Comparison of ENCODE assay signal across 8 cellular contexts in genomic region chr13:26220575-26220974, GRCh38. TPM values are rescaled to one million over a fixed set of nuclear protein-coding genes. Genes with fewer than 3 reads are reported as not detected.
DNase-seq lines count a peak whose midpoint lies in the region; ATAC-seq and TF ChIP-seq lines count a peak whose summit lies in the region.

No MANE protein-coding gene starts in this region.

- H3K9me3 ChIP-seq in WERI-Rb-1 (ENCODE audit: severe bottlenecking), result no peaks in the 10 kb centered on the region

- peaks cover 17% of the 10 kb centered on the region for H3K4me1 ChIP-seq in foreskin keratinocyte

- peaks cover 2% of the 10 kb centered on the region for H3K27me3 Mint-ChIP-seq in activated CD4-positive, alpha-beta T cell treated with anti-CD3 and anti-CD28 coated beads, Interleukin-2, amount 10 ng/mL, durations not matched to agents 24 days and 14 days

- H3K27ac Mint-ChIP-seq in activated CD4-positive, alpha-beta T cell treated with anti-CD3 and anti-CD28 coated beads, Interleukin-2, amount 10 ng/mL, durations not matched to agents 24 days and 14 days, result no peak overlapping the region
- peak overlapping the region; percentile 96 for H3K27ac Mint-ChIP-seq in stimulated activated effector memory CD8-positive, alpha-beta T cell treated with anti-CD3 and anti-CD28 coated beads, Interleukin-12 subunit alpha, Interleukin-12 subunit beta, amount 100 ng/mL, for 72 hours

- H3K36me3 ChIP-seq in WERI-Rb-1, result peaks cover 58% of the 10 kb centered on the region

- ATAC-seq in foreskin keratinocyte, result peak; percentile 40
- no peak for ATAC-seq in stimulated activated effector memory CD8-positive, alpha-beta T cell treated with anti-CD3 and anti-CD28 coated beads, Interleukin-12 subunit alpha, Interleukin-12 subunit beta, amount 100 ng/mL, for 72 hours

- H3K27me3 ChIP-seq in WERI-Rb-1 (ENCODE audit: insufficient read depth, low read depth, severe bottlenecking), result no peaks in the 10 kb centered on the region
- no peaks in the 10 kb centered on the region for H3K27me3 ChIP-seq in foreskin keratinocyte

- peaks cover 27% of the 10 kb centered on the region for H3K36me3 Mint-ChIP-seq in activated CD4-positive, alpha-beta T cell treated with anti-CD3 and anti-CD28 coated beads, Interleukin-2, amount 10 ng/mL, durations not matched to agents 24 days and 14 days (ENCODE audit: low read depth)
- H3K36me3 Mint-ChIP-seq in stimulated activated effector memory CD8-positive, alpha-beta T cell treated with anti-CD3 and anti-CD28 coated beads, Interleukin-12 subunit alpha, Interleukin-12 subunit beta, amount 100 ng/mL, for 72 hours, result peaks cover 66% of the 10 kb centered on the region

- H3K27ac ChIP-seq in WERI-Rb-1 (no peak overlapping the region; the same call in 1 of the 2 replicates), foreskin keratinocyte (no peak overlapping the region)

- intact Hi-C loops in activated CD4-positive, alpha-beta T cell treated with anti-CD3 and anti-CD28 coated beads, Interleukin-2, amount 10 ng/mL, durations not matched to agents 24 days and 14 days (cut with micrococcal nuclease), result loop anchor here (5.0 kb wide), 1 partner anchor 918 kb away; the partner anchor contains the start of gene NUP58

- peak overlapping the region; percentile 89 for H3K4me3 ChIP-seq in WERI-Rb-1 (ENCODE audit: low read depth, low read length)

- peak overlapping the region; percentile 97 for H3K4me3 Mint-ChIP-seq in activated CD4-positive, alpha-beta T cell treated with anti-CD3 and anti-CD28 coated beads, Interleukin-2, amount 10 ng/mL, durations not matched to agents 24 days and 14 days
- H3K4me3 Mint-ChIP-seq in stimulated activated effector memory CD8-positive, alpha-beta T cell treated with anti-CD3 and anti-CD28 coated beads, Interleukin-12 subunit alpha, Interleukin-12 subunit beta, amount 100 ng/mL, for 72 hours, result peak overlapping the region; percentile 91

- DNase-seq in activated CD4-positive, alpha-beta T cell treated with anti-CD3 and anti-CD28 coated beads, Interleukin-2, amount 10 ng/mL, durations not matched to agents 24 days and 14 days, result no peak
- DNase-seq in activated CD4-positive, alpha-beta T cell treated with anti-CD3 and anti-CD28 coated beads, Interleukin-2, amount 50 U/mL, for 1 hour, result no peak
- DNase-seq in WERI-Rb-1 (no peak), foreskin keratinocyte (peak; percentile 38 to 67), occipital lobe (lab: John Stamatoyannopoulos, UW) (no peak), anterior cingulate cortex (lab: John Stamatoyannopoulos, UW) (no peak), GOT3 (lab: John Stamatoyannopoulos, UW) (no peak)
- no peak for DNase-seq in stimulated activated effector memory CD8-positive, alpha-beta T cell treated with anti-CD3 and anti-CD28 coated beads, Interleukin-12 subunit alpha, Interleukin-12 subunit beta, amount 100 ng/mL, for 72 hours (ENCODE audit: low spot score in 2 of 2)

- H3K9me3 Mint-ChIP-seq in activated CD4-positive, alpha-beta T cell treated with anti-CD3 and anti-CD28 coated beads, Interleukin-2, amount 10 ng/mL, durations not matched to agents 24 days and 14 days, result no peaks in the 10 kb centered on the region
- no peaks in the 10 kb centered on the region for H3K9me3 Mint-ChIP-seq in stimulated activated effector memory CD8-positive, alpha-beta T cell treated with anti-CD3 and anti-CD28 coated beads, Interleukin-12 subunit alpha, Interleukin-12 subunit beta, amount 100 ng/mL, for 72 hours

- peaks cover 34% of the 10 kb centered on the region for H3K4me1 Mint-ChIP-seq in activated CD4-positive, alpha-beta T cell treated with anti-CD3 and anti-CD28 coated beads, Interleukin-2, amount 10 ng/mL, durations not matched to agents 24 days and 14 days
- H3K4me1 Mint-ChIP-seq in stimulated activated effector memory CD8-positive, alpha-beta T cell treated with anti-CD3 and anti-CD28 coated beads, Interleukin-12 subunit alpha, Interleukin-12 subunit beta, amount 100 ng/mL, for 72 hours, result peaks cover 36% of the 10 kb centered on the region

- no peak for TF ChIP-seq CTCF in WERI-Rb-1 (IDR thresholded peaks at IDR 0.05; ENCODE audit: low read depth, low read length)
- TF ChIP-seq CTCF in foreskin keratinocyte (conservative IDR thresholded peaks at IDR 0.05), result no peak

RNA-seq across cellular contexts. Expression of gene RNF6, which starts 1.5 kb away (rescaled TPM):
- total RNA-seq in activated CD4-positive, alpha-beta T cell treated with anti-CD3 and anti-CD28 coated beads, Interleukin-2, amount 10 ng/mL, durations not matched to agents 24 days and 14 days, result 45.8 and 53.4 TPM in 2 replicates
- total RNA-seq in foreskin keratinocyte (51.4 and 52.1 TPM in 2 replicates), occipital lobe (28.5 TPM)
- 13.4 and 15.0 TPM in 2 replicates for polyA plus RNA-seq in foreskin keratinocyte

RNA-seq across cellular contexts. Expression of gene CDK8, which starts 33.4 kb away (rescaled TPM):
- 18.6 and 20.0 TPM in 2 replicates for total RNA-seq in activated CD4-positive, alpha-beta T cell treated with anti-CD3 and anti-CD28 coated beads, Interleukin-2, amount 10 ng/mL, durations not matched to agents 24 days and 14 days
- total RNA-seq in foreskin keratinocyte (23.9 and 24.9 TPM in 2 replicates), occipital lobe (57.4 TPM)
- 10.8 and 13.9 TPM in 2 replicates for polyA plus RNA-seq in foreskin keratinocyte

Comparison
In these comparisons a context has a peak if more than half of its experiments do, and no peak if none do; other contexts are left out.
1. DNase-seq: peak in foreskin keratinocyte (2 of 2); none in activated CD4-positive, alpha-beta T cell treated with anti-CD3 and anti-CD28 coated beads, Interleukin-2, amount 10 ng/mL, durations not matched to agents 24 days and 14 days (single experiment), activated CD4-positive, alpha-beta T cell treated with anti-CD3 and anti-CD28 coated beads, Interleukin-2, amount 50 U/mL, for 1 hour (single experiment), WERI-Rb-1 (single experiment), stimulated activated effector memory CD8-positive, alpha-beta T cell treated with anti-CD3 and anti-CD28 coated beads, Interleukin-12 subunit alpha, Interleukin-12 subunit beta, amount 100 ng/mL, for 72 hours (0 of 2), occipital lobe (single experiment), anterior cingulate cortex (0 of 58) and GOT3 (single experiment).